In genomic region chr1:170804879-170805278, GRCh38 we compare ENCODE assay signal across 19 cellular contexts.
DNase-seq lines count a peak whose midpoint lies in the region; ATAC-seq, FAIRE-seq and TF ChIP-seq lines count a peak whose summit lies in the region.
"Had no signal": no experiment of that assay in that cellular context is flagged by ENCODE, and none has a peak within 500 bp of the region (broad histone marks: within the 10 kb centered on the region; RNA-seq: fewer than 3 reads in every experiment).

No MANE protein-coding gene starts in this region.

- BruUV-seq in HepG2 (replicated peaks; lab: Mats Ljungman, UMichigan) = no TSS peak

- H3K9me3 Mint-ChIP-seq in chondrocyte (ENCODE audit: low read depth) (no peaks in the 10 kb centered on the region), nephron (no peaks in the 10 kb centered on the region)
- H3K9me3 Mint-ChIP-seq: CD4-positive, alpha-beta memory T cell; GM23338; HFFc6 had no signal

- WGBS in HepG2 (ENCODE audit: low lambda C conversion rate) = 51% methylated on average over 4 of the region's 4 CpGs
- WGBS in right lobe of liver (ENCODE audit: insufficient coverage, low coverage, low lambda C conversion rate, missing lambda C conversion rate) = 80% methylated on average over 4 of the region's 4 CpGs

- H3K9ac ChIP-seq in HepG2 (ENCODE audit: insufficient read depth, low read depth, low read length) = no peak overlapping the region

- no peak for TF ChIP-seq CTCF in HepG2 (CRISPR knock-in tag; IDR thresholded peaks at IDR 0.05)
- TF ChIP-seq CTCF in right lobe of liver (IDR thresholded peaks at IDR 0.05) = no peak
- TF ChIP-seq CTCF in chondrocyte (IDR thresholded peaks at IDR 0.05) = no peak
- no peak for TF ChIP-seq CTCF in nephron (IDR thresholded peaks at IDR 0.05; ENCODE audit: unreplicated experiment in 3 of 3)

- H3K4me2 ChIP-seq in HepG2 (ENCODE audit: low read depth, low read length) = no peak overlapping the region
- H3K4me2 ChIP-seq: GM23338 had no signal

- no peak overlapping the region for H2AFZ ChIP-seq in HepG2 (ENCODE audit: low read length)
- H2AFZ ChIP-seq: GM23338 had no signal

- H3K27ac Mint-ChIP-seq in chondrocyte (ENCODE audit: unreplicated experiment) (peak overlapping the region; percentile 18), nephron (peak overlapping the region; percentile 40 to 95 (median 76))
- H3K27ac Mint-ChIP-seq: CD4-positive, alpha-beta memory T cell; GM23338; HFFc6 had no signal

- in situ Hi-C loops in HepG2 (cut with HindIII; ENCODE audit: extremely low pct_ligation_motif_present, low pct_unique_long_range_greater_than_20kb) = no loop called here

- intact Hi-C loops in HepG2 (cut with micrococcal nuclease; ENCODE audit: unreplicated experiment) (no loop called here), right lobe of liver (cut with DNase I) (no loop called here)

- ATAC-seq in HepG2 (no peak), right lobe of liver (no peak)
- ATAC-seq: GM12878, GM23338 had no signal

- POLR2A ChIA-PET in HepG2 (lab: Yijun Ruan, JAX) = no interaction called here

- H3K4me3 ChIP-seq in HepG2 (replicated peaks in 1 of 3; ENCODE audit: insufficient read depth in 1 of 3, low read depth in 2 of 3, low read length in 3 of 3) (no peak overlapping the region), right lobe of liver (no peak overlapping the region)
- H3K4me3 ChIP-seq: GM12878, GM23338, HAP-1 had no signal

- H3K4me1 ChIP-seq in HepG2 (ENCODE audit: insufficient read depth, low read length) (no peaks in the 10 kb centered on the region), right lobe of liver (no peaks in the 10 kb centered on the region)
- H3K4me1 ChIP-seq: HAP-1 had no signal

- no peak for TF ChIP-seq EP300 in HepG2 (IDR thresholded peaks at IDR 0.05; ENCODE audit: low read depth in 2 of 2, low read length in 2 of 2)
- no peak for TF ChIP-seq EP300 in HepG2 (CRISPR knock-in tag; IDR thresholded peaks at IDR 0.05; ENCODE audit: borderline replicate concordance)

- H3K36me3 ChIP-seq in HepG2 (replicated peaks in 1 of 2; ENCODE audit: control insufficient read depth in 1 of 2, insufficient read depth in 2 of 2, low read length in 2 of 2) = no peaks in the 10 kb centered on the region
- H3K36me3 ChIP-seq in right lobe of liver = no peaks in the 10 kb centered on the region
- H3K36me3 ChIP-seq: HAP-1 had no signal

- TF ChIP-seq POLR2A in HepG2 (IDR thresholded peaks at IDR 0.05; ENCODE audit: insufficient read depth in 1 of 2, low read depth in 2 of 2, low read length in 2 of 2) (no peak), right lobe of liver (IDR thresholded peaks at IDR 0.05) (no peak)

- H3K36me3 Mint-ChIP-seq in chondrocyte (ENCODE audit: low read depth) (no peaks in the 10 kb centered on the region), nephron (ENCODE audit: low read depth) (no peaks in the 10 kb centered on the region)
- H3K36me3 Mint-ChIP-seq: CD4-positive, alpha-beta memory T cell had no signal

- 0 out of 2 replicates have a peak, but pooled peaks cover 2% of the 10 kb centered on the region for H3K9me3 ChIP-seq in HepG2 (ENCODE audit: low read length)
- H3K9me3 ChIP-seq in right lobe of liver = no peaks in the 10 kb centered on the region
- H3K9me3 ChIP-seq: HAP-1 had no signal

- CTCF ChIA-PET in HepG2 (lab: Yijun Ruan, JAX; ENCODE audit: low intra/inter-chr PET ratio, low total read pairs) = no interaction called here

- H3K27me3 ChIP-seq in HepG2 (ENCODE audit: control insufficient read depth in 1 of 2, insufficient read depth in 2 of 2, low read length in 2 of 2) = no peaks in the 10 kb centered on the region; a peak in 1 of 5 replicates
- no peaks in the 10 kb centered on the region for H3K27me3 ChIP-seq in right lobe of liver

- H3K79me2 ChIP-seq in HepG2 (ENCODE audit: insufficient read depth, low read length) = no peaks in the 10 kb centered on the region

- no peaks in the 10 kb centered on the region for H3K27me3 Mint-ChIP-seq in chondrocyte (ENCODE audit: low read depth)
- H3K27me3 Mint-ChIP-seq in nephron (ENCODE audit: low read depth) = no peaks in the 10 kb centered on the region

- DNase-seq in HepG2 (ENCODE audit: low spot score) (no peak), right lobe of liver (no peak), chondrocyte (ENCODE audit: low spot score) (no peak), DMS79 (lab: John Stamatoyannopoulos, UW) (no peak), GM19238 (ENCODE audit: insufficient read length, low spot score) (no peak), T-helper 9 cell (no peak)
- DNase-seq: 8988T; C1 segment of cervical spinal cord; CD4-positive, alpha-beta memory T cell; COR-L47; DMS153; EL; GDM1; HFFc6 had no signal

- TF ChIP-seq RAD21 in HepG2 (CRISPR knock-in tag; IDR thresholded peaks at IDR 0.05) = no peak

- H3K4me1 Mint-ChIP-seq in chondrocyte (ENCODE audit: low read depth) = peaks cover 74% of the 10 kb centered on the region
- H3K4me1 Mint-ChIP-seq in nephron = peaks cover 50% of the 10 kb centered on the region
- H3K4me1 Mint-ChIP-seq: CD4-positive, alpha-beta memory T cell had no signal

- no peaks in the 10 kb centered on the region for H4K20me1 ChIP-seq in HepG2 (ENCODE audit: insufficient read depth, low read length)

- no peak overlapping the region for H3K27ac ChIP-seq in HepG2 (ENCODE audit: extremely low read length, insufficient read depth, low read length)
- H3K27ac ChIP-seq in right lobe of liver = no peak overlapping the region

- H3K4me3 Mint-ChIP-seq in chondrocyte (ENCODE audit: unreplicated experiment) (no peak overlapping the region), nephron (no peak overlapping the region)
- H3K4me3 Mint-ChIP-seq: CD4-positive, alpha-beta memory T cell; GM23338; HFFc6 had no signal

- FAIRE-seq in HepG2 (lab: Jason Lieb, UNC) = no peak
- FAIRE-seq: GM12878, H54 had no signal

TF ChIP-seq in HepG2, 621 proteins besides CTCF, POLR2A, EP300 and RAD21:
- no peak for TF ChIP-seq KDM5B (CRISPR knock-in tag; IDR thresholded peaks at IDR 0.05; ENCODE audit: borderline replicate concordance)
- no peak for TF ChIP-seq ZNF225 (CRISPR knock-in tag; IDR thresholded peaks at IDR 0.05)
- TF ChIP-seq TAF15 (IDR thresholded peaks at IDR 0.05; ENCODE audit: low read depth, low read length, poor library complexity, severe bottlenecking) = no peak
- TF ChIP-seq MAFF (IDR thresholded peaks at IDR 0.05; ENCODE audit: low read depth, low read length) = peak; percentile 70
- no peak for TF ChIP-seq ZNF484 (CRISPR knock-in tag; IDR thresholded peaks at IDR 0.05; ENCODE audit: borderline replicate concordance, low read depth)
- no peak for TF ChIP-seq SIN3A (IDR thresholded peaks at IDR 0.05; ENCODE audit: borderline replicate concordance, low read depth, low read length)
- TF ChIP-seq HNRNPK (IDR thresholded peaks at IDR 0.05; ENCODE audit: low read depth, low read length, poor library complexity, severe bottlenecking) = no peak
- TF ChIP-seq MAFK (conservative IDR thresholded peaks at IDR 0.05 in 1 of 2, IDR thresholded peaks at IDR 0.05 in 1 of 2; ENCODE audit: low read length in 2 of 2) = peak; percentile 47 to 81; a peak in 3 of 4 replicates
- no peak for TF ChIP-seq ZNF552 (CRISPR knock-in tag; IDR thresholded peaks at IDR 0.05; ENCODE audit: borderline replicate concordance)
- TF ChIP-seq PAWR (CRISPR knock-in tag; IDR thresholded peaks at IDR 0.05; ENCODE audit: borderline replicate concordance) = no peak
- no peak for TF ChIP-seq ZNF335 (CRISPR knock-in tag; IDR thresholded peaks at IDR 0.05)
- TF ChIP-seq HBP1 (CRISPR knock-in tag; IDR thresholded peaks at IDR 0.05; ENCODE audit: low read depth) = no peak
